In the genomic region with DNA sequence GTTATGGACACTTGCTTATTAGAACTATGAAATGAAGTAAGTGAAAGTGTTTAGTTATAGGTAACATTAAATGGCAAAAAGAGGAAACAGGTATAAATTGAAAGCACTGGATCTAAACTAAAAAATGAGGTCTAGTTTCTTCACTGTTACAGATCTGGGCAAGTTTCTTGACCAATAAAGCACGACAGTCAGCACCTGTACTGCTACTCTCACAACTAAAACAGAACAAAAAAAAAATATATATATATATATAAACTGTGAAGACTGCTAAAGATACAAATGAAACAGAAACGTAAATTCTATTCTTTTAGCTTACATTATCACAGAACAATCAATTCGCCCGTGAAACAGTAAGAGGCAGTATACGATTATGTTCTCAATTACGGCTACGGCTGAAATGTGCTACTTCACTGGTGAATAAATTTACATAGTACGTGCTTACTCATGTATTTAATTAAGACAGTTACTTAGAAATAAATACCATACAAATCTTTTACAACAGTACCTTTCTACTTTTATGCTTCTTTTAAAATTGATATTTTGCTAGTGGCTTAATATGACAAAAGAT, we compare ENCODE assay signal across 2 cellular contexts.
TF ChIP-seq lines count a peak whose summit lies in the region.

No MANE protein-coding gene starts in this region.

TF ChIP-seq in GM12878, 131 proteins besides CTCF, POLR2A, EP300 and RAD21 (continued from another document):
- TF ChIP-seq, protein P1, sequence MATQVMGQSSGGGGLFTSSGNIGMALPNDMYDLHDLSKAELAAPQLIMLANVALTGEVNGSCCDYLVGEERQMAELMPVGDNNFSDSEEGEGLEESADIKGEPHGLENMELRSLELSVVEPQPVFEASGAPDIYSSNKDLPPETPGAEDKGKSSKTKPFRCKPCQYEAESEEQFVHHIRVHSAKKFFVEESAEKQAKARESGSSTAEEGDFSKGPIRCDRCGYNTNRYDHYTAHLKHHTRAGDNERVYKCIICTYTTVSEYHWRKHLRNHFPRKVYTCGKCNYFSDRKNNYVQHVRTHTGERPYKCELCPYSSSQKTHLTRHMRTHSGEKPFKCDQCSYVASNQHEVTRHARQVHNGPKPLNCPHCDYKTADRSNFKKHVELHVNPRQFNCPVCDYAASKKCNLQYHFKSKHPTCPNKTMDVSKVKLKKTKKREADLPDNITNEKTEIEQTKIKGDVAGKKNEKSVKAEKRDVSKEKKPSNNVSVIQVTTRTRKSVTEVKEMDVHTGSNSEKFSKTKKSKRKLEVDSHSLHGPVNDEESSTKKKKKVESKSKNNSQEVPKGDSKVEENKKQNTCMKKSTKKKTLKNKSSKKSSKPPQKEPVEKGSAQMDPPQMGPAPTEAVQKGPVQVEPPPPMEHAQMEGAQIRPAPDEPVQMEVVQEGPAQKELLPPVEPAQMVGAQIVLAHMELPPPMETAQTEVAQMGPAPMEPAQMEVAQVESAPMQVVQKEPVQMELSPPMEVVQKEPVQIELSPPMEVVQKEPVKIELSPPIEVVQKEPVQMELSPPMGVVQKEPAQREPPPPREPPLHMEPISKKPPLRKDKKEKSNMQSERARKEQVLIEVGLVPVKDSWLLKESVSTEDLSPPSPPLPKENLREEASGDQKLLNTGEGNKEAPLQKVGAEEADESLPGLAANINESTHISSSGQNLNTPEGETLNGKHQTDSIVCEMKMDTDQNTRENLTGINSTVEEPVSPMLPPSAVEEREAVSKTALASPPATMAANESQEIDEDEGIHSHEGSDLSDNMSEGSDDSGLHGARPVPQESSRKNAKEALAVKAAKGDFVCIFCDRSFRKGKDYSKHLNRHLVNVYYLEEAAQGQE (IDR thresholded peaks at IDR 0.05; ENCODE audit: low read depth, low read length): no peak
- TF ChIP-seq ZSCAN29 (IDR thresholded peaks at IDR 0.05) (no peak), SPI1 (IDR thresholded peaks at IDR 0.05; ENCODE audit: borderline replicate concordance, insufficient read depth, low read depth, low read length) (peak; percentile 34; the same call in 1 of the 2 replicates), STAT3 (IDR thresholded peaks at IDR 0.05; ENCODE audit: low read depth, low read length) (no peak), RAD51 (IDR thresholded peaks at IDR 0.05) (no peak), MEF2A (IDR thresholded peaks at IDR 0.05; ENCODE audit: insufficient read depth, low read depth, low read length) (0 out of 2 replicates have a peak, but pooled peaks have one; percentile 39), RB1 (IDR thresholded peaks at IDR 0.05; ENCODE audit: borderline replicate concordance) (no peak), TCF7 (IDR thresholded peaks at IDR 0.05; ENCODE audit: borderline replicate concordance) (no peak), SMAD1 (IDR thresholded peaks at IDR 0.05; ENCODE audit: low read depth, partially characterized antibody) (no peak)
- TF ChIP-seq, protein P2, sequence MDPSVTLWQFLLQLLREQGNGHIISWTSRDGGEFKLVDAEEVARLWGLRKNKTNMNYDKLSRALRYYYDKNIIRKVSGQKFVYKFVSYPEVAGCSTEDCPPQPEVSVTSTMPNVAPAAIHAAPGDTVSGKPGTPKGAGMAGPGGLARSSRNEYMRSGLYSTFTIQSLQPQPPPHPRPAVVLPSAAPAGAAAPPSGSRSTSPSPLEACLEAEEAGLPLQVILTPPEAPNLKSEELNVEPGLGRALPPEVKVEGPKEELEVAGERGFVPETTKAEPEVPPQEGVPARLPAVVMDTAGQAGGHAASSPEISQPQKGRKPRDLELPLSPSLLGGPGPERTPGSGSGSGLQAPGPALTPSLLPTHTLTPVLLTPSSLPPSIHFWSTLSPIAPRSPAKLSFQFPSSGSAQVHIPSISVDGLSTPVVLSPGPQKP (IDR thresholded peaks at IDR 0.05; ENCODE audit: low read depth, low read length): no peak
- TF ChIP-seq, protein P3, sequence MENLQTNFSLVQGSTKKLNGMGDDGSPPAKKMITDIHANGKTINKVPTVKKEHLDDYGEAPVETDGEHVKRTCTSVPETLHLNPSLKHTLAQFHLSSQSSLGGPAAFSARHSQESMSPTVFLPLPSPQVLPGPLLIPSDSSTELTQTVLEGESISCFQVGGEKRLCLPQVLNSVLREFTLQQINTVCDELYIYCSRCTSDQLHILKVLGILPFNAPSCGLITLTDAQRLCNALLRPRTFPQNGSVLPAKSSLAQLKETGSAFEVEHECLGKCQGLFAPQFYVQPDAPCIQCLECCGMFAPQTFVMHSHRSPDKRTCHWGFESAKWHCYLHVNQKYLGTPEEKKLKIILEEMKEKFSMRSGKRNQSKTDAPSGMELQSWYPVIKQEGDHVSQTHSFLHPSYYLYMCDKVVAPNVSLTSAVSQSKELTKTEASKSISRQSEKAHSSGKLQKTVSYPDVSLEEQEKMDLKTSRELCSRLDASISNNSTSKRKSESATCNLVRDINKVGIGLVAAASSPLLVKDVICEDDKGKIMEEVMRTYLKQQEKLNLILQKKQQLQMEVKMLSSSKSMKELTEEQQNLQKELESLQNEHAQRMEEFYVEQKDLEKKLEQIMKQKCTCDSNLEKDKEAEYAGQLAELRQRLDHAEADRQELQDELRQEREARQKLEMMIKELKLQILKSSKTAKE (IDR thresholded peaks at IDR 0.05; ENCODE audit: low read depth, poor library complexity, severe bottlenecking): peak; percentile 27
- TF ChIP-seq, protein P4, sequence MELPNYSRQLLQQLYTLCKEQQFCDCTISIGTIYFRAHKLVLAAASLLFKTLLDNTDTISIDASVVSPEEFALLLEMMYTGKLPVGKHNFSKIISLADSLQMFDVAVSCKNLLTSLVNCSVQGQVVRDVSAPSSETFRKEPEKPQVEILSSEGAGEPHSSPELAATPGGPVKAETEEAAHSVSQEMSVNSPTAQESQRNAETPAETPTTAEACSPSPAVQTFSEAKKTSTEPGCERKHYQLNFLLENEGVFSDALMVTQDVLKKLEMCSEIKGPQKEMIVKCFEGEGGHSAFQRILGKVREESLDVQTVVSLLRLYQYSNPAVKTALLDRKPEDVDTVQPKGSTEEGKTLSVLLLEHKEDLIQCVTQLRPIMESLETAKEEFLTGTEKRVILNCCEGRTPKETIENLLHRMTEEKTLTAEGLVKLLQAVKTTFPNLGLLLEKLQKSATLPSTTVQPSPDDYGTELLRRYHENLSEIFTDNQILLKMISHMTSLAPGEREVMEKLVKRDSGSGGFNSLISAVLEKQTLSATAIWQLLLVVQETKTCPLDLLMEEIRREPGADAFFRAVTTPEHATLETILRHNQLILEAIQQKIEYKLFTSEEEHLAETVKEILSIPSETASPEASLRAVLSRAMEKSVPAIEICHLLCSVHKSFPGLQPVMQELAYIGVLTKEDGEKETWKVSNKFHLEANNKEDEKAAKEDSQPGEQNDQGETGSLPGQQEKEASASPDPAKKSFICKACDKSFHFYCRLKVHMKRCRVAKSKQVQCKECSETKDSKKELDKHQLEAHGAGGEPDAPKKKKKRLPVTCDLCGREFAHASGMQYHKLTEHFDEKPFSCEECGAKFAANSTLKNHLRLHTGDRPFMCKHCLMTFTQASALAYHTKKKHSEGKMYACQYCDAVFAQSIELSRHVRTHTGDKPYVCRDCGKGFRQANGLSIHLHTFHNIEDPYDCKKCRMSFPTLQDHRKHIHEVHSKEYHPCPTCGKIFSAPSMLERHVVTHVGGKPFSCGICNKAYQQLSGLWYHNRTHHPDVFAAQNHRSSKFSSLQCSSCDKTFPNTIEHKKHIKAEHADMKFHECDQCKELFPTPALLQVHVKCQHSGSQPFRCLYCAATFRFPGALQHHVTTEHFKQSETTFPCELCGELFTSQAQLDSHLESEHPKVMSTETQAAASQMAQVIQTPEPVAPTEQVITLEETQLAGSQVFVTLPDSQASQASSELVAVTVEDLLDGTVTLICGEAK (IDR thresholded peaks at IDR 0.05; ENCODE audit: borderline replicate concordance): peak; percentile 20; the same call in 1 of the 2 replicates

TF ChIP-seq in WTC11, 78 proteins besides CTCF, POLR2A, EP300 and RAD21 (continued from another document):
- TF ChIP-seq, protein P5, sequence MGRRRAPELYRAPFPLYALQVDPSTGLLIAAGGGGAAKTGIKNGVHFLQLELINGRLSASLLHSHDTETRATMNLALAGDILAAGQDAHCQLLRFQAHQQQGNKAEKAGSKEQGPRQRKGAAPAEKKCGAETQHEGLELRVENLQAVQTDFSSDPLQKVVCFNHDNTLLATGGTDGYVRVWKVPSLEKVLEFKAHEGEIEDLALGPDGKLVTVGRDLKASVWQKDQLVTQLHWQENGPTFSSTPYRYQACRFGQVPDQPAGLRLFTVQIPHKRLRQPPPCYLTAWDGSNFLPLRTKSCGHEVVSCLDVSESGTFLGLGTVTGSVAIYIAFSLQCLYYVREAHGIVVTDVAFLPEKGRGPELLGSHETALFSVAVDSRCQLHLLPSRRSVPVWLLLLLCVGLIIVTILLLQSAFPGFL (CRISPR knock-in tag; IDR thresholded peaks at IDR 0.05; ENCODE audit: borderline replicate concordance): no peak
- TF ChIP-seq PRRX2 (CRISPR knock-in tag; IDR thresholded peaks at IDR 0.05) (no peak), ZNF138 (CRISPR knock-in tag; conservative IDR thresholded peaks at IDR 0.05) (no peak), ZNF396 (CRISPR knock-in tag; IDR thresholded peaks at IDR 0.05; ENCODE audit: borderline replicate concordance) (no peak), FOXK1 (CRISPR knock-in tag; IDR thresholded peaks at IDR 0.05) (no peak)
- TF ChIP-seq, protein P6, sequence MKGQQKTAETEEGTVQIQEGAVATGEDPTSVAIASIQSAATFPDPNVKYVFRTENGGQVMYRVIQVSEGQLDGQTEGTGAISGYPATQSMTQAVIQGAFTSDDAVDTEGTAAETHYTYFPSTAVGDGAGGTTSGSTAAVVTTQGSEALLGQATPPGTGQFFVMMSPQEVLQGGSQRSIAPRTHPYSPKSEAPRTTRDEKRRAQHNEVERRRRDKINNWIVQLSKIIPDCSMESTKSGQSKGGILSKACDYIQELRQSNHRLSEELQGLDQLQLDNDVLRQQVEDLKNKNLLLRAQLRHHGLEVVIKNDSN (CRISPR knock-in tag; IDR thresholded peaks at IDR 0.05): no peak
- TF ChIP-seq, protein P7, sequence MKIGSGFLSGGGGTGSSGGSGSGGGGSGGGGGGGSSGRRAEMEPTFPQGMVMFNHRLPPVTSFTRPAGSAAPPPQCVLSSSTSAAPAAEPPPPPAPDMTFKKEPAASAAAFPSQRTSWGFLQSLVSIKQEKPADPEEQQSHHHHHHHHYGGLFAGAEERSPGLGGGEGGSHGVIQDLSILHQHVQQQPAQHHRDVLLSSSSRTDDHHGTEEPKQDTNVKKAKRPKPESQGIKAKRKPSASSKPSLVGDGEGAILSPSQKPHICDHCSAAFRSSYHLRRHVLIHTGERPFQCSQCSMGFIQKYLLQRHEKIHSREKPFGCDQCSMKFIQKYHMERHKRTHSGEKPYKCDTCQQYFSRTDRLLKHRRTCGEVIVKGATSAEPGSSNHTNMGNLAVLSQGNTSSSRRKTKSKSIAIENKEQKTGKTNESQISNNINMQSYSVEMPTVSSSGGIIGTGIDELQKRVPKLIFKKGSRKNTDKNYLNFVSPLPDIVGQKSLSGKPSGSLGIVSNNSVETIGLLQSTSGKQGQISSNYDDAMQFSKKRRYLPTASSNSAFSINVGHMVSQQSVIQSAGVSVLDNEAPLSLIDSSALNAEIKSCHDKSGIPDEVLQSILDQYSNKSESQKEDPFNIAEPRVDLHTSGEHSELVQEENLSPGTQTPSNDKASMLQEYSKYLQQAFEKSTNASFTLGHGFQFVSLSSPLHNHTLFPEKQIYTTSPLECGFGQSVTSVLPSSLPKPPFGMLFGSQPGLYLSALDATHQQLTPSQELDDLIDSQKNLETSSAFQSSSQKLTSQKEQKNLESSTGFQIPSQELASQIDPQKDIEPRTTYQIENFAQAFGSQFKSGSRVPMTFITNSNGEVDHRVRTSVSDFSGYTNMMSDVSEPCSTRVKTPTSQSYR (CRISPR knock-in tag; IDR thresholded peaks at IDR 0.05): no peak
